ENCODE assay signal across 11 cellular contexts in the genomic region with DNA sequence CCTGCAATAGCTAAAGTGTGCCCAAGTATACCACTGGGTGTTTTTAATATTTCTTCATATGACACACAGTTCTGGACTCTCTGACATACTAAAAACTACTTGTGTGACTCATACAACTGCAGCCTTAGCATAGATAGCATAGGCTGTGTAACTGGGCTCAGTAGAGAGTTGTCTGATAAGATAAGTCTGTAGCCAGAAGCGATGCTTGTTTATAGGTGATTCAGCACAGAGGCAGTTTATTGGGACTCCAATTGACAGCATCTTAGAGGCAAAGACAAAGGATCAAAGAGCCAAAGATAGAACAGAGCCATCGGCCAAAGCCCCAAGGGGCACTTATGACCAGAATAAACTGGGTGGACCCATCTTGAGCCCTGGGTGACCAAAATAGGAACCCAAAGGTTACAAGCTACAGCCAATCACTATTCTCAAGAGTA. TPM values are rescaled to one million over a fixed set of nuclear protein-coding genes. Genes with fewer than 3 reads are reported as not detected.
DNase-seq lines count a peak whose midpoint lies in the region; ATAC-seq and TF ChIP-seq lines count a peak whose summit lies in the region.
"Had no signal": no experiment of that assay in that cellular context is flagged by ENCODE, and none has a peak within 500 bp of the region (broad histone marks: within the 10 kb centered on the region; RNA-seq: fewer than 3 reads in every experiment).

No MANE protein-coding gene starts in this region.

- no peak overlapping the region for H3K4me3 Mint-ChIP-seq in CD8-positive, alpha-beta T cell
- no peak overlapping the region for H3K4me3 Mint-ChIP-seq in chondrocyte (ENCODE audit: unreplicated experiment)

- peak; percentile 61 for ATAC-seq in CD8-positive, alpha-beta T cell
- no peak for ATAC-seq in HG02571 (IDR thresholded peaks at IDR 0.05; ENCODE audit: unreplicated experiment)

- peaks cover 90% of the 10 kb centered on the region for H3K4me1 Mint-ChIP-seq in CD8-positive, alpha-beta T cell (ENCODE audit: low read depth)
- peaks cover 39% of the 10 kb centered on the region for H3K4me1 Mint-ChIP-seq in chondrocyte (ENCODE audit: low read depth)

- H3K27ac ChIP-seq in CD8-positive, alpha-beta T cell (ENCODE audit: low read depth, low read length), result no peak overlapping the region
- H3K27ac ChIP-seq in mesodermal cell (ENCODE audit: low read depth, low read length, severe bottlenecking), result peak overlapping the region; percentile 64
- H3K27ac ChIP-seq: upper lobe of left lung had no signal

- peaks cover 8% of the 10 kb centered on the region for H3K9me3 Mint-ChIP-seq in CD8-positive, alpha-beta T cell
- H3K9me3 Mint-ChIP-seq in chondrocyte (ENCODE audit: low read depth), result peaks cover 8% of the 10 kb centered on the region

- H3K9me3 ChIP-seq in CD8-positive, alpha-beta T cell (ENCODE audit: low read length), result no peaks in the 10 kb centered on the region
- peaks cover 9% of the 10 kb centered on the region for H3K9me3 ChIP-seq in mesodermal cell (ENCODE audit: control insufficient read depth, low read length)
- H3K9me3 ChIP-seq: upper lobe of left lung had no signal

- intact Hi-C loops in CD8-positive, alpha-beta T cell (cut with DNase I, micrococcal nuclease), result loop anchor here in 1 of 2 experiments (5.0 kb wide), 1 partner anchor 41 kb away; a partner anchor contains a TSS

- H3K36me3 Mint-ChIP-seq in CD8-positive, alpha-beta T cell, result peaks cover 62% of the 10 kb centered on the region
- peaks cover 2% of the 10 kb centered on the region for H3K36me3 Mint-ChIP-seq in chondrocyte (ENCODE audit: low read depth)

- TF ChIP-seq CTCF in CD8-positive, alpha-beta T cell (IDR thresholded peaks at IDR 0.05), result no peak
- no peak for TF ChIP-seq CTCF in chondrocyte (IDR thresholded peaks at IDR 0.05)

- H3K27me3 ChIP-seq in CD8-positive, alpha-beta T cell (ENCODE audit: insufficient read depth, low read length), result no peaks in the 10 kb centered on the region
- H3K27me3 ChIP-seq: upper lobe of left lung had no signal

- H3K36me3 ChIP-seq in CD8-positive, alpha-beta T cell (ENCODE audit: insufficient read depth, low read length), result peaks cover 2% of the 10 kb centered on the region
- peaks cover 11% of the 10 kb centered on the region for H3K36me3 ChIP-seq in mesodermal cell (ENCODE audit: control insufficient read depth, insufficient read depth, low read length)
- H3K36me3 ChIP-seq: upper lobe of left lung had no signal

- no peak overlapping the region for H3K4me3 ChIP-seq in CD8-positive, alpha-beta T cell (ENCODE audit: low read depth, low read length)
- H3K4me3 ChIP-seq in mesodermal cell (ENCODE audit: extremely low read depth, insufficient read depth, low read length, poor library complexity, severe bottlenecking), result no peak overlapping the region
- H3K4me3 ChIP-seq: upper lobe of left lung had no signal

- 42 to 58% methylated on average over 2 of the region's 2 CpGs for WGBS in mesodermal cell (ENCODE audit: insufficient coverage in 2 of 2), 2 experiments

- no peak for DNase-seq in CD8-positive, alpha-beta T cell
- DNase-seq in OCI-M1 (lab: John Stamatoyannopoulos, UW) (peak; percentile 77), chondrocyte (ENCODE audit: low spot score) (no peak), COR-L47 (lab: John Stamatoyannopoulos, UW) (no peak), germinal center (ENCODE audit: low spot score) (no peak), hypothalamus (lab: John Stamatoyannopoulos, UW) (no peak)
- DNase-seq: activated CD4-positive, CD25-positive, alpha-beta regulatory T cell treated with anti-CD3 and anti-CD28 coated beads, Interleukin-2, amount 50 U/mL, for 72 hours; NCI-H2171; upper lobe of left lung had no signal

- peaks cover 85% of the 10 kb centered on the region for H3K4me1 ChIP-seq in CD8-positive, alpha-beta T cell (ENCODE audit: insufficient read depth, low read length)
- peaks cover 31% of the 10 kb centered on the region for H3K4me1 ChIP-seq in mesodermal cell (ENCODE audit: control insufficient read depth, insufficient read depth, low read length, poor library complexity, severe bottlenecking)

- POLR2A ChIA-PET in CD8-positive, alpha-beta T cell (lab: Charles Lee), result interaction anchor here (0.8 to 1.3 kb wide), 2 partner anchors 17 to 27 kb away, joined by 3 to 5 read pairs; no protein-coding TSS in a partner anchor

- CTCF ChIA-PET in CD8-positive, alpha-beta T cell (lab: Charles Lee), result interaction anchor here (0.6 to 1.0 kb wide), 3 partner anchors 36 to 1261 kb away, joined by 3 read pairs; no protein-coding TSS in a partner anchor

- H3K27ac Mint-ChIP-seq in CD8-positive, alpha-beta T cell, result peak overlapping the region; percentile 55
- peak overlapping the region; percentile 67 for H3K27ac Mint-ChIP-seq in chondrocyte (ENCODE audit: unreplicated experiment)

- no peaks in the 10 kb centered on the region for H3K27me3 Mint-ChIP-seq in CD8-positive, alpha-beta T cell (ENCODE audit: low read depth)
- no peaks in the 10 kb centered on the region for H3K27me3 Mint-ChIP-seq in chondrocyte (ENCODE audit: low read depth)

RNA-seq across cellular contexts. Expression of a gene that starts 42.3 kb away (rescaled TPM):
- 100 to 1,000 TPM; 156 to 174 TPM for total RNA-seq in CD8-positive, alpha-beta T cell
- total RNA-seq in chondrocyte, result 78.5 to 97.5 TPM (median 97.2 TPM) in 3 replicates
- polyA plus RNA-seq in mesodermal cell (2013, experiment 1 of 2), result 35.3 TPM
- 32.6 TPM for polyA plus RNA-seq in mesodermal cell (2013, experiment 2 of 2)
